ENCODE assay signal across 9 cellular contexts in the genomic region with DNA sequence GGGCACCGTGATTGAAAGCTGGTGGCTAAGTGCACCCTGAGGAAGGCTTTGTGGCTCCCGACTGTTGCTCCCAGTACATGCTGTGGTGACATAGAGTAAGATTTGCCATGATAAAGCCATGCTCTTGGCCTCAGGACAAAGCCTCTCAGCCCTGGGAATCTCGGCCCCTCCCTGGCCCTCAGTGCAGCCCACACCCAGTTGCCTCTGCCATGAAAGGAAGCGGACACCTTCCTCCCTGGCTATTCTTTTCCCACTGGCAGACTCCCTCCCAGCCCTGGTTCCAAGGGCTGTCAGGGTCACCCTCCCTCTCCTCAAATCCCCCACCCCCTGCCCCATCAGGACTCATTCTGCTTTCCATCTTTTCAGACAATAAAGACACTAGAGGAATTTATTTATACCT.
"Had no signal": no experiment of that assay in that cellular context is flagged by ENCODE, and none has a peak within 500 bp of the region (broad histone marks: within the 10 kb centered on the region; RNA-seq: fewer than 3 reads in every experiment).

No MANE protein-coding gene starts in this region.

- H3K27ac ChIP-seq: GM23248, HL-60 had no signal

- H3K9me3 ChIP-seq: HAP-1 had no signal

- H3K4me1 ChIP-seq: HAP-1 had no signal

- H3K27ac Mint-ChIP-seq: HFFc6 had no signal

- ATAC-seq: HCT116, HepG2, K562 had no signal

- H3K4me3 ChIP-seq: GM23248, HAP-1, K562 had no signal

- H3K9ac ChIP-seq: GM23248 had no signal

- DNase-seq: GM23248, H7, HFFc6, KG1 had no signal

- H3K36me3 ChIP-seq: HAP-1 had no signal

- H3K4me3 Mint-ChIP-seq: HFFc6 had no signal

- H2AFZ ChIP-seq: GM23248 had no signal
